10 cellular contexts compared by ENCODE assay signal in genomic region chr1:42945171-42945570, GRCh38. TPM values are rescaled to one million over a fixed set of nuclear protein-coding genes. Genes with fewer than 3 reads are reported as not detected.
DNase-seq lines count a peak whose midpoint lies in the region; ATAC-seq and TF ChIP-seq lines count a peak whose summit lies in the region.
"Had no signal": no experiment of that assay in that cellular context is flagged by ENCODE, and none has a peak within 500 bp of the region (broad histone marks: within the 10 kb centered on the region; RNA-seq: fewer than 3 reads in every experiment).

No MANE protein-coding gene starts in this region.

- in situ Hi-C loops in ACHN (cut with HindIII; ENCODE audit: low pct_ligation_motif_present, low pct_unique_long_range_greater_than_20kb, low sequenced_read_pairs), result no loop called here

- no peaks in the 10 kb centered on the region for H3K27me3 ChIP-seq in RWPE2 (ENCODE audit: insufficient read depth, poor library complexity, severe bottlenecking)

- peaks cover 93% of the 10 kb centered on the region for H3K4me1 ChIP-seq in RWPE2 (ENCODE audit: insufficient read depth, poor library complexity, severe bottlenecking)

- H3K4me1 Mint-ChIP-seq in activated CD4-positive, alpha-beta T cell treated with anti-CD3 and anti-CD28 coated beads, Interleukin-2, amount 10 ng/mL, durations not matched to agents 24 days and 14 days, result peaks cover 90% of the 10 kb centered on the region
- peaks cover 100% of the 10 kb centered on the region for H3K4me1 Mint-ChIP-seq in stimulated activated naive CD8-positive, alpha-beta T cell treated with anti-CD3 and anti-CD28 coated beads, Interleukin-15, amount 100 ng/mL, for 72 hours

- TF ChIP-seq CTCF in RWPE2 (IDR thresholded peaks at IDR 0.05; ENCODE audit: poor library complexity, severe bottlenecking), result no peak

- ATAC-seq in RWPE2 (ENCODE audit: low read depth), result no peak
- peak; percentile 79 for ATAC-seq in stimulated activated naive CD8-positive, alpha-beta T cell treated with anti-CD3 and anti-CD28 coated beads, Interleukin-15, amount 100 ng/mL, for 72 hours

- peak; percentile 78 for DNase-seq in activated CD4-positive, alpha-beta T cell treated with anti-CD3 and anti-CD28 coated beads, Interleukin-2, amount 10 ng/mL, durations not matched to agents 24 days and 14 days
- DNase-seq in activated CD4-positive, alpha-beta T cell treated with anti-CD3 and anti-CD28 coated beads, Interleukin-2, amount 50 U/mL, for 48 hours, result no peak
- no peak for DNase-seq in RWPE2 (ENCODE audit: low spot score)
- DNase-seq in epithelial cell of prostate (ENCODE audit: low read depth, low spot score), result no peak
- DNase-seq in stimulated activated naive CD8-positive, alpha-beta T cell treated with anti-CD3 and anti-CD28 coated beads, Interleukin-15, amount 100 ng/mL, for 72 hours, result no peak
- DNase-seq in ACHN, result no peak
- DNase-seq in HK-2 (ENCODE audit: unreplicated experiment), result no peak
- no peak for DNase-seq in NCI-H146 (lab: John Stamatoyannopoulos, UW)
- DNase-seq: endodermal cell, NCI-H1436 treated with DMSO at 0.1 percent for 48 hours had no signal

- no peak overlapping the region for H3K4me3 ChIP-seq in RWPE2 (ENCODE audit: severe bottlenecking)

- H3K27ac Mint-ChIP-seq in activated CD4-positive, alpha-beta T cell treated with anti-CD3 and anti-CD28 coated beads, Interleukin-2, amount 10 ng/mL, durations not matched to agents 24 days and 14 days, result peak overlapping the region; percentile 84
- peak overlapping the region; percentile 75 to 89 for H3K27ac Mint-ChIP-seq in stimulated activated naive CD8-positive, alpha-beta T cell treated with anti-CD3 and anti-CD28 coated beads, Interleukin-15, amount 100 ng/mL, for 72 hours

- peak overlapping the region; percentile 68 for H3K4me3 Mint-ChIP-seq in activated CD4-positive, alpha-beta T cell treated with anti-CD3 and anti-CD28 coated beads, Interleukin-2, amount 10 ng/mL, durations not matched to agents 24 days and 14 days
- H3K4me3 Mint-ChIP-seq in stimulated activated naive CD8-positive, alpha-beta T cell treated with anti-CD3 and anti-CD28 coated beads, Interleukin-15, amount 100 ng/mL, for 72 hours, result peak overlapping the region; percentile 61 to 70
- H3K4me3 Mint-ChIP-seq: endodermal cell had no signal

- H3K27ac ChIP-seq in RWPE2 (ENCODE audit: poor library complexity, severe bottlenecking), result peak overlapping the region; percentile 99
- H3K27ac ChIP-seq in epithelial cell of prostate, result peak overlapping the region; percentile 98

- H3K36me3 Mint-ChIP-seq in activated CD4-positive, alpha-beta T cell treated with anti-CD3 and anti-CD28 coated beads, Interleukin-2, amount 10 ng/mL, durations not matched to agents 24 days and 14 days (ENCODE audit: low read depth), result peaks cover 54% of the 10 kb centered on the region

- H3K36me3 ChIP-seq in RWPE2 (ENCODE audit: low read depth), result peaks cover 79% of the 10 kb centered on the region

- H3K27me3 Mint-ChIP-seq in activated CD4-positive, alpha-beta T cell treated with anti-CD3 and anti-CD28 coated beads, Interleukin-2, amount 10 ng/mL, durations not matched to agents 24 days and 14 days, result no peaks in the 10 kb centered on the region
- H3K27me3 Mint-ChIP-seq in stimulated activated naive CD8-positive, alpha-beta T cell treated with anti-CD3 and anti-CD28 coated beads, Interleukin-15, amount 100 ng/mL, for 72 hours, result no peaks in the 10 kb centered on the region

- no peaks in the 10 kb centered on the region for H3K9me3 ChIP-seq in RWPE2 (ENCODE audit: severe bottlenecking)

- H3K9me3 Mint-ChIP-seq in activated CD4-positive, alpha-beta T cell treated with anti-CD3 and anti-CD28 coated beads, Interleukin-2, amount 10 ng/mL, durations not matched to agents 24 days and 14 days, result no peaks in the 10 kb centered on the region
- H3K9me3 Mint-ChIP-seq in stimulated activated naive CD8-positive, alpha-beta T cell treated with anti-CD3 and anti-CD28 coated beads, Interleukin-15, amount 100 ng/mL, for 72 hours, result no peaks in the 10 kb centered on the region
- H3K9me3 Mint-ChIP-seq: endodermal cell had no signal

- intact Hi-C loops in activated CD4-positive, alpha-beta T cell treated with anti-CD3 and anti-CD28 coated beads, Interleukin-2, amount 10 ng/mL, durations not matched to agents 24 days and 14 days (cut with micrococcal nuclease), result loop anchor here (1.0 kb wide), 1 partner anchor 12 kb away; no protein-coding TSS in a partner anchor

RNA-seq across cellular contexts. Expression of gene SLC2A1, which starts 13.5 kb away (rescaled TPM):
- 135 and 144 TPM in 2 replicates for total RNA-seq in activated CD4-positive, alpha-beta T cell treated with anti-CD3 and anti-CD28 coated beads, Interleukin-2, amount 10 ng/mL, durations not matched to agents 24 days and 14 days
